Comparison of ENCODE assay signal across 7 cellular contexts in the genomic region with DNA sequence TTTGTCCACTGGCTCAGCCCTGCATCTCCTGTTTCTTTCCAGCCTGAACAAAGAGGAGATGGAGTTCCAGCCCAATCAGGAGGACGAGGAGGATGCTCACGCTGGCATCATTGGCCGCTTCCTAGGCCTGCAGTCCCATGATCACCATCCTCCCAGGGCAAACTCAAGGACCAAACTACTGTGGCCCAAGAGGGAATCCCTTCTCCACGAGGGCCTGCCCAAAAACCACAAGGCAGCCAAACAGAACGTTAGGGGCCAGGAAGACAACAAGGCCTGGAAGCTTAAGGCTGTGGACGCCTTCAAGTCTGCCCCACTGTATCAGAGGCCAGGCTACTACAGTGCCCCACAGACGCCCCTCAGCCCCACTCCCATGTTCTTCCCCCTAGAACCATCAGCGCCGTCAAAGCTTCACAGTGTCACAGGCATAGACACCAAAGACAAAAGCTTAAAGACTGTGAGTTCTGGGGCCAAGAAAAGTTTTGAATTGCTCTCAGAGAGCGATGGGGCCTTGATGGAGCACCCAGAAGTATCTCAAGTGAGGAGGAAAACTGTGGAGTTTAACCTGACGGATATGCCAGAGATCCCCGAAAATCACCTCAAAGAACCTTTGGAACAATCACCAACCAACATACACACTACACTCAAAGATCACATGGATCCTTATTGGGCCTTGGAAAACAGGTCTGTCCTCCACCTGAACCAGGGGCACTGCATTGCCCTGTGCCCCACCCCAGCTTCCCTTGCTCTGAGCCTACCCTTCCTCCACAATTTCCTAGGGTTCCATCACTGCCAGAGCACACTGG. TPM values are rescaled to one million over a fixed set of nuclear protein-coding genes. Genes with fewer than 3 reads are reported as not detected.
DNase-seq lines count a peak whose midpoint lies in the region; ATAC-seq, FAIRE-seq and TF ChIP-seq lines count a peak whose summit lies in the region.
"Had no signal": no experiment of that assay in that cellular context is flagged by ENCODE, and none has a peak within 500 bp of the region (broad histone marks: within the 10 kb centered on the region; RNA-seq: fewer than 3 reads in every experiment).

No MANE protein-coding gene starts in this region.

- no peak for FAIRE-seq in HepG2 (lab: Jason Lieb, UNC)
- FAIRE-seq: colon had no signal

- H3K79me2 ChIP-seq in HepG2 (ENCODE audit: insufficient read depth, low read length), result peaks cover 22% of the 10 kb centered on the region

- H3K4me3 ChIP-seq in right atrium auricular region (no peak overlapping the region), HepG2 (replicated peaks in 1 of 3; ENCODE audit: insufficient read depth in 1 of 3, low read depth in 2 of 3, low read length in 3 of 3) (peak overlapping the region in 1 of 3 experiments; percentile 28; a peak in 1 of 6 replicates), aorta (ENCODE audit: low read length in 2 of 2) (no peak overlapping the region)

- peak; percentile 68 for DNase-seq in right atrium auricular region (ENCODE audit: low spot score)
- no peak for DNase-seq in cardiac septum (ENCODE audit: low spot score)
- no peak for DNase-seq in HepG2 (ENCODE audit: low spot score)
- peak; percentile 44 to 71 for DNase-seq in aorta
- no peak for DNase-seq in midbrain (lab: John Stamatoyannopoulos, UW)
- DNase-seq in NCI-H82 (lab: John Stamatoyannopoulos, UW), result no peak

- BruUV-seq in HepG2 (replicated peaks; lab: Mats Ljungman, UMichigan), result no TSS peak

- peaks cover 41% of the 10 kb centered on the region for H4K20me1 ChIP-seq in HepG2 (ENCODE audit: insufficient read depth, low read length)

- no peak for TF ChIP-seq POLR2A in HepG2 (IDR thresholded peaks at IDR 0.05; ENCODE audit: insufficient read depth in 1 of 2, low read depth in 2 of 2, low read length in 2 of 2)

- no peak for TF ChIP-seq RAD21 in HepG2 (CRISPR knock-in tag; IDR thresholded peaks at IDR 0.05)

- POLR2A ChIA-PET in HepG2 (lab: Yijun Ruan, JAX), result interaction anchor here (0.9 to 9.7 kb wide), 14 partner anchors 7 to 170 kb away, joined by 3 to 323 read pairs (median 6); a partner anchor contains a TSS

- intact Hi-C loops in cardiac septum (cut with DNase I), result no loop called here
- intact Hi-C loops in HepG2 (cut with micrococcal nuclease; ENCODE audit: unreplicated experiment), result no loop called here
- intact Hi-C loops in aorta (cut with DNase I), result loop anchor here in 1 of 2 donors (10.0 kb wide), 1 partner anchor 148 kb away; a partner anchor contains a TSS

- H3K27me3 ChIP-seq in right atrium auricular region (no peaks in the 10 kb centered on the region), HepG2 (ENCODE audit: control insufficient read depth in 1 of 2, insufficient read depth in 2 of 2, low read length in 2 of 2) (no peaks in the 10 kb centered on the region; a peak in 1 of 5 replicates), aorta (ENCODE audit: control insufficient read depth in 1 of 2, insufficient read depth in 2 of 2, low read length in 1 of 2) (no peaks in the 10 kb centered on the region)

- peak overlapping the region; percentile 99 to 100 for H3K27ac ChIP-seq in right atrium auricular region
- peak overlapping the region; percentile 46 for H3K27ac ChIP-seq in HepG2 (ENCODE audit: extremely low read length, insufficient read depth, low read length)
- H3K27ac ChIP-seq in aorta (ENCODE audit: low read depth in 1 of 2, low read length in 2 of 2), result no peak overlapping the region

- 49% methylated on average over 12 of the region's 12 CpGs for WGBS in HepG2 (ENCODE audit: low lambda C conversion rate)
- 85 to 90% methylated on average over 12 of the region's 12 CpGs for WGBS in aorta, 2 donors

- in situ Hi-C loops in HepG2 (cut with HindIII; ENCODE audit: extremely low pct_ligation_motif_present, low pct_unique_long_range_greater_than_20kb), result no loop called here

- H3K4me1 ChIP-seq in right atrium auricular region (peaks cover 0 to 53% of the 10 kb centered on the region in 2 donors), HepG2 (ENCODE audit: insufficient read depth, low read length) (peaks cover 52% of the 10 kb centered on the region), aorta (ENCODE audit: control insufficient read depth in 1 of 2, insufficient read depth in 2 of 2, low read length in 2 of 2) (no peaks in the 10 kb centered on the region)

- H3K36me3 ChIP-seq in right atrium auricular region (peaks cover 45% of the 10 kb centered on the region), HepG2 (replicated peaks in 1 of 2; ENCODE audit: control insufficient read depth in 1 of 2, insufficient read depth in 2 of 2, low read length in 2 of 2) (peaks cover 5 to 23% of the 10 kb centered on the region in 2 experiments; a peak in 4 of 5 replicates), aorta (ENCODE audit: control insufficient read depth in 1 of 2, insufficient read depth in 2 of 2, low read length in 1 of 2) (no peaks in the 10 kb centered on the region)

- peak overlapping the region; percentile 55 for H3K4me2 ChIP-seq in HepG2 (ENCODE audit: low read depth, low read length)

- H3K9ac ChIP-seq in HepG2 (ENCODE audit: insufficient read depth, low read depth, low read length), result no peak overlapping the region

- H3K9me3 ChIP-seq in right atrium auricular region, result no peaks in the 10 kb centered on the region
- no peaks in the 10 kb centered on the region for H3K9me3 ChIP-seq in HepG2 (ENCODE audit: low read length)
- H3K9me3 ChIP-seq in aorta (ENCODE audit: control insufficient read depth, low read length), result no peaks in the 10 kb centered on the region

- TF ChIP-seq EP300 in HepG2 (IDR thresholded peaks at IDR 0.05; ENCODE audit: low read depth in 2 of 2, low read length in 2 of 2), result no peak
- TF ChIP-seq EP300 in HepG2 (CRISPR knock-in tag; IDR thresholded peaks at IDR 0.05; ENCODE audit: borderline replicate concordance), result no peak

- no peak overlapping the region for H2AFZ ChIP-seq in HepG2 (ENCODE audit: low read length)

- peak; percentile 34 for ATAC-seq in HepG2
- ATAC-seq in aorta (ENCODE audit: low FRiP score), result peak; percentile 0

- CTCF ChIA-PET in HepG2 (lab: Yijun Ruan, JAX; ENCODE audit: low intra/inter-chr PET ratio, low total read pairs), result no interaction called here

- TF ChIP-seq CTCF in right atrium auricular region (IDR thresholded peaks at IDR 0.05) (no peak), HepG2 (CRISPR knock-in tag; IDR thresholded peaks at IDR 0.05) (no peak)

RNA-seq across cellular contexts. Expression of a gene that starts 5.0 kb away (rescaled TPM):
- total RNA-seq in right atrium auricular region, result 1,000 to 10,000 TPM; 2,265 to 2,787 TPM
- total RNA-seq in cardiac septum, result 3,174 TPM
- 544 and 607 TPM in 2 replicates for total RNA-seq in HepG2 (2016; rRNA removed; fragmentation: Illumina TruSeq; extraction: Trizol)
- total RNA-seq in HepG2 (2016; cell fraction: cytosol; rRNA removed; fragmentation: Illumina TruSeq; extraction: Trizol; ENCODE audit: low read depth), result 3,105 and 3,667 TPM in 2 replicates
- total RNA-seq in HepG2 (2016; cell fraction: insoluble cytoplasmic fraction; rRNA removed; fragmentation: Illumina TruSeq; extraction: Trizol), result 481 and 554 TPM in 2 replicates
- total RNA-seq in HepG2 (2016; cell fraction: membrane; rRNA removed; fragmentation: Illumina TruSeq; extraction: Trizol), result 4,411 and 4,459 TPM in 2 replicates
- total RNA-seq in HepG2 (2016; cell fraction: nucleus; rRNA removed; fragmentation: Illumina TruSeq; extraction: Trizol), result 460 and 546 TPM in 2 replicates
- 760 and 802 TPM in 2 replicates for polyA plus RNA-seq in HepG2 (2011; rRNA removed)
- 904 and 962 TPM in 2 replicates for polyA plus RNA-seq in HepG2 (2011; cell fraction: cytosol; rRNA removed)
- 547 and 633 TPM in 2 replicates for polyA plus RNA-seq in HepG2 (2011; cell fraction: nucleus; rRNA removed)
- polyA plus RNA-seq in HepG2 (2012), result 4,160 and 4,286 TPM in 2 replicates
- 74,852 and 83,301 TPM in 2 replicates for polyA plus RNA-seq in HepG2 (2016; cell fraction: cytosol; fragmentation: Illumina TruSeq; extraction: Trizol; ENCODE audit: low read depth)
- polyA plus RNA-seq in HepG2 (2016; cell fraction: insoluble cytoplasmic fraction; fragmentation: Illumina TruSeq; extraction: Trizol; ENCODE audit: low read depth), result 2,697 and 2,813 TPM in 2 replicates
- 37,583 and 39,786 TPM in 2 replicates for polyA plus RNA-seq in HepG2 (2016; cell fraction: membrane; fragmentation: Illumina TruSeq; extraction: Trizol; ENCODE audit: low read depth)
- polyA plus RNA-seq in HepG2 (2016; cell fraction: nucleus; fragmentation: Illumina TruSeq; extraction: Trizol; ENCODE audit: insufficient read depth, low read depth), result 2,546 and 3,012 TPM in 2 replicates
- 361 and 877 TPM in 2 replicates for polyA minus RNA-seq in HepG2 (2011; rRNA and poly(A)+ RNA removed; ENCODE audit: low replicate concordance)
- polyA minus RNA-seq in HepG2 (2011; cell fraction: cytosol; rRNA and poly(A)+ RNA removed), result 693 and 773 TPM in 2 replicates
- 191 and 263 TPM in 2 replicates for polyA minus RNA-seq in HepG2 (2011; cell fraction: nucleus; rRNA and poly(A)+ RNA removed)
- 1,000 to 10,000 TPM; 2,602 to 2,677 TPM for total RNA-seq in aorta
- 1,000 to 10,000 TPM; 5,184 to 9,506 TPM for polyA plus RNA-seq in aorta

RNA-seq across cellular contexts. Expression of a gene that starts 12.3 kb away (rescaled TPM):
- total RNA-seq in right atrium auricular region (1 to 10 TPM; 1.3 to 4.7 TPM), cardiac septum (1.1 TPM), HepG2 (2016; rRNA removed; fragmentation: Illumina TruSeq; extraction: Trizol) (0.09 TPM in 1 of 2 replicates, not detected in the other), aorta (1 to 10 TPM; 3.9 to 8.0 TPM)
- 0.09 and 0.10 TPM in 2 replicates for total RNA-seq in HepG2 (2016; cell fraction: cytosol; rRNA removed; fragmentation: Illumina TruSeq; extraction: Trizol; ENCODE audit: low read depth)
- 0.09 TPM in 1 of 2 replicates, not detected in the other for total RNA-seq in HepG2 (2016; cell fraction: insoluble cytoplasmic fraction; rRNA removed; fragmentation: Illumina TruSeq; extraction: Trizol)
- 0.06 and 0.07 TPM in 2 replicates for total RNA-seq in HepG2 (2016; cell fraction: membrane; rRNA removed; fragmentation: Illumina TruSeq; extraction: Trizol)
- 0.13 and 0.16 TPM in 2 replicates for total RNA-seq in HepG2 (2016; cell fraction: nucleus; rRNA removed; fragmentation: Illumina TruSeq; extraction: Trizol)
- polyA plus RNA-seq in HepG2 (2011; rRNA removed) (0.65 and 2.3 TPM in 2 replicates), aorta (1 to 10 TPM; 3.5 to 4.1 TPM)
- polyA plus RNA-seq in HepG2 (2011; cell fraction: cytosol; rRNA removed), result 0.24 and 0.96 TPM in 2 replicates
- polyA plus RNA-seq in HepG2 (2011; cell fraction: nucleus; rRNA removed), result 2.9 and 8.0 TPM in 2 replicates
- polyA plus RNA-seq in HepG2 (2012), result 1.1 and 1.9 TPM in 2 replicates
- polyA plus RNA-seq in HepG2 (2016; cell fraction: cytosol; fragmentation: Illumina TruSeq; extraction: Trizol; ENCODE audit: low read depth), result 1.3 and 1.4 TPM in 2 replicates
- 0.07 TPM in 1 of 2 replicates, not detected in the other for polyA plus RNA-seq in HepG2 (2016; cell fraction: insoluble cytoplasmic fraction; fragmentation: Illumina TruSeq; extraction: Trizol; ENCODE audit: low read depth)
- 0.37 and 0.43 TPM in 2 replicates for polyA plus RNA-seq in HepG2 (2016; cell fraction: membrane; fragmentation: Illumina TruSeq; extraction: Trizol; ENCODE audit: low read depth)
- polyA plus RNA-seq in HepG2 (2016; cell fraction: nucleus; fragmentation: Illumina TruSeq; extraction: Trizol; ENCODE audit: insufficient read depth, low read depth), result not detected in 2 replicates
- polyA minus RNA-seq in HepG2 (2011; rRNA and poly(A)+ RNA removed; ENCODE audit: low replicate concordance), result 0.28 and 1.6 TPM in 2 replicates
- 0.44 and 0.79 TPM in 2 replicates for polyA minus RNA-seq in HepG2 (2011; cell fraction: cytosol; rRNA and poly(A)+ RNA removed)
- 1.7 and 6.0 TPM in 2 replicates for polyA minus RNA-seq in HepG2 (2011; cell fraction: nucleus; rRNA and poly(A)+ RNA removed)

RNA-seq across cellular contexts. Expression of a gene that starts 45.0 kb away (rescaled TPM):
- 10 to 100 TPM in 1 of 2 donors, 1 to 10 TPM in 1; 4.3 to 16.8 TPM for total RNA-seq in right atrium auricular region
- 9.4 TPM for total RNA-seq in cardiac septum
- total RNA-seq in HepG2 (2016; rRNA removed; fragmentation: Illumina TruSeq; extraction: Trizol), result 1.2 and 1.3 TPM in 2 replicates
- 0.61 and 2.5 TPM in 2 replicates for total RNA-seq in HepG2 (2016; cell fraction: cytosol; rRNA removed; fragmentation: Illumina TruSeq; extraction: Trizol; ENCODE audit: low read depth)
- 1.2 and 1.4 TPM in 2 replicates for total RNA-seq in HepG2 (2016; cell fraction: insoluble cytoplasmic fraction; rRNA removed; fragmentation: Illumina TruSeq; extraction: Trizol)
- 1.2 and 1.4 TPM in 2 replicates for total RNA-seq in HepG2 (2016; cell fraction: membrane; rRNA removed; fragmentation: Illumina TruSeq; extraction: Trizol)
- total RNA-seq in HepG2 (2016; cell fraction: nucleus; rRNA removed; fragmentation: Illumina TruSeq; extraction: Trizol), result 0.72 and 0.84 TPM in 2 replicates
- 2.0 and 2.2 TPM in 2 replicates for polyA plus RNA-seq in HepG2 (2011; rRNA removed)
- 1.3 and 3.0 TPM in 2 replicates for polyA plus RNA-seq in HepG2 (2011; cell fraction: cytosol; rRNA removed)
- 2.5 and 3.7 TPM in 2 replicates for polyA plus RNA-seq in HepG2 (2011; cell fraction: nucleus; rRNA removed)
- 1.4 and 2.3 TPM in 2 replicates for polyA plus RNA-seq in HepG2 (2012)
- 1.5 and 1.7 TPM in 2 replicates for polyA plus RNA-seq in HepG2 (2016; cell fraction: cytosol; fragmentation: Illumina TruSeq; extraction: Trizol; ENCODE audit: low read depth)
- polyA plus RNA-seq in HepG2 (2016; cell fraction: insoluble cytoplasmic fraction; fragmentation: Illumina TruSeq; extraction: Trizol; ENCODE audit: low read depth), result 1.9 and 2.5 TPM in 2 replicates
- 1.9 and 2.3 TPM in 2 replicates for polyA plus RNA-seq in HepG2 (2016; cell fraction: membrane; fragmentation: Illumina TruSeq; extraction: Trizol; ENCODE audit: low read depth)
- polyA plus RNA-seq in HepG2 (2016; cell fraction: nucleus; fragmentation: Illumina TruSeq; extraction: Trizol; ENCODE audit: insufficient read depth, low read depth), result 2.9 and 6.6 TPM in 2 replicates
- polyA minus RNA-seq in HepG2 (2011; rRNA and poly(A)+ RNA removed; ENCODE audit: low replicate concordance), result 2.6 and 7.7 TPM in 2 replicates
- 2.8 and 11.9 TPM in 2 replicates for polyA minus RNA-seq in HepG2 (2011; cell fraction: cytosol; rRNA and poly(A)+ RNA removed)
- polyA minus RNA-seq in HepG2 (2011; cell fraction: nucleus; rRNA and poly(A)+ RNA removed), result 1.1 and 1.3 TPM in 2 replicates
- 10 to 100 TPM; 23.8 to 45.2 TPM for total RNA-seq in aorta
- polyA plus RNA-seq in aorta, result 10 to 100 TPM in 1 of 2 donors, 1 to 10 TPM in 1; 6.4 to 11.4 TPM

Comparison
In these comparisons a context has a peak if more than half of its experiments do, and no peak if none do; other contexts are left out.
1. DNase-seq: peak in right atrium auricular region (single experiment) and aorta (2 of 2); none in cardiac septum (single experiment), HepG2 (single experiment), midbrain (single experiment) and NCI-H82 (single experiment).
2. H3K27ac ChIP-seq: peak in right atrium auricular region (2 of 2) and HepG2 (single experiment); none in aorta (0 of 2).